ENCODE assay signal across 13 cellular contexts in genomic region chr15:101256756-101257155, GRCh38. TPM values are rescaled to one million over a fixed set of nuclear protein-coding genes. Genes with fewer than 3 reads are reported as not detected.
DNase-seq lines count a peak whose midpoint lies in the region; ATAC-seq, FAIRE-seq and TF ChIP-seq lines count a peak whose summit lies in the region.
"Had no signal": no experiment of that assay in that cellular context is flagged by ENCODE, and none has a peak within 500 bp of the region (broad histone marks: within the 10 kb centered on the region; RNA-seq: fewer than 3 reads in every experiment).

No MANE protein-coding gene starts in this region.

- H3F3A ChIP-seq in SU-DHL-6 (ENCODE audit: insufficient read depth) = peaks cover 11% of the 10 kb centered on the region

- TF ChIP-seq CTCF in KMS-11 (conservative IDR thresholded peaks at IDR 0.05; ENCODE audit: low read depth, low read length) (0 out of 2 replicates have a peak, but pooled peaks have one; percentile 25), SU-DHL-6 (IDR thresholded peaks at IDR 0.05; ENCODE audit: insufficient read depth, low read length, poor library complexity, severe bottlenecking) (peak; percentile 84), keratinocyte (optimal IDR thresholded peaks at IDR 0.05 in 1 of 3, IDR thresholded peaks at IDR 0.05 in 1 of 3, conservative IDR thresholded peaks at IDR 0.05 in 1 of 3; ENCODE audit: extremely low read depth in 1 of 3, insufficient read depth in 2 of 3, low read length in 3 of 3) (peak; percentile 13 to 48 (median 14))
- TF ChIP-seq CTCF in CD4-positive, alpha-beta T cell (IDR thresholded peaks at IDR 0.05) = no peak

- peaks cover 15% of the 10 kb centered on the region for H3K4me1 Mint-ChIP-seq in CD4-positive, alpha-beta T cell (ENCODE audit: low read depth)

- H3K9ac ChIP-seq in KMS-11 = no peak overlapping the region
- H3K9ac ChIP-seq in SU-DHL-6 (ENCODE audit: low read length) = no peak overlapping the region
- H3K9ac ChIP-seq in keratinocyte (ENCODE audit: control insufficient read depth, extremely low read depth, insufficient read depth, low read length) = no peak overlapping the region

- H3K9me2 ChIP-seq in SU-DHL-6 (replicated peaks; ENCODE audit: insufficient read depth, low read length) = no peaks in the 10 kb centered on the region

- H4K20me1 ChIP-seq in KMS-11 (ENCODE audit: insufficient read depth) (no peaks in the 10 kb centered on the region), SU-DHL-6 (ENCODE audit: low read depth, low read length) (no peaks in the 10 kb centered on the region), keratinocyte (ENCODE audit: control insufficient read depth, extremely low read depth, insufficient read depth, low read length) (no peaks in the 10 kb centered on the region)

- H3K27ac ChIP-seq in KMS-11 = no peak overlapping the region
- no peak overlapping the region for H3K27ac ChIP-seq in SU-DHL-6 (ENCODE audit: low read depth, low read length)
- no peak overlapping the region for H3K27ac ChIP-seq in keratinocyte (ENCODE audit: control insufficient read depth, insufficient read depth, low read length)
- no peak overlapping the region for H3K27ac ChIP-seq in CD4-positive, alpha-beta T cell (ENCODE audit: low read depth, low read length)
- H3K27ac ChIP-seq: 22Rv1, tibial artery had no signal

- dilution Hi-C loops in keratinocyte (cut with MboI; ENCODE audit: extremely low pct_ligation_motif_present, low sequenced_read_pairs) = no loop called here

- CTCF ChIA-PET in CD4-positive, alpha-beta T cell (lab: Charles Lee) = interaction anchor here (0.7 to 1.5 kb wide), 6 partner anchors 12 to 248 kb away, joined by 3 to 4 read pairs (median 3); no protein-coding TSS in a partner anchor

- POLR2A ChIA-PET in CD4-positive, alpha-beta T cell (lab: Charles Lee) = no interaction called here

- H3K27me3 ChIP-seq in KMS-11 (ENCODE audit: insufficient read depth, low read depth) (no peaks in the 10 kb centered on the region), SU-DHL-6 (ENCODE audit: low read length) (no peaks in the 10 kb centered on the region), keratinocyte (ENCODE audit: control insufficient read depth, extremely low read depth, insufficient read depth, low read length) (no peaks in the 10 kb centered on the region)
- peaks cover 5% of the 10 kb centered on the region for H3K27me3 ChIP-seq in CD4-positive, alpha-beta T cell (ENCODE audit: control insufficient read depth, insufficient read depth, low read length)
- H3K27me3 ChIP-seq: tibial artery had no signal

- H3K9me3 Mint-ChIP-seq in CD4-positive, alpha-beta T cell = no peaks in the 10 kb centered on the region
- H3K9me3 Mint-ChIP-seq: activated T-cell treated with anti-CD3 and anti-CD28 coated beads, Interleukin-2, amount 50 U/mL, for 24 hours; nephron progenitor cell had no signal

- no peaks in the 10 kb centered on the region for H3K9me1 ChIP-seq in keratinocyte (ENCODE audit: control insufficient read depth, extremely low read depth, insufficient read depth, low read length)

- H3K4me2 ChIP-seq in KMS-11 = no peak overlapping the region
- H3K4me2 ChIP-seq in SU-DHL-6 (ENCODE audit: low read depth, low read length, poor library complexity, severe bottlenecking) = no peak overlapping the region
- H3K4me2 ChIP-seq in keratinocyte (ENCODE audit: control insufficient read depth, extremely low read depth, insufficient read depth, low read depth, low read length) = no peak overlapping the region

- peak; percentile 12 for DNase-seq in DMS 273 (lab: John Stamatoyannopoulos, UW; ENCODE audit: unreplicated experiment)
- no peak for DNase-seq in DMS 273 treated with DMSO at 0.1 percent for 48 hours (lab: John Stamatoyannopoulos, UW)
- no peak for DNase-seq in keratinocyte (ENCODE audit: low read depth, low spot score)
- DNase-seq in CD4-positive, alpha-beta T cell = no peak
- DNase-seq: activated T-cell treated with anti-CD3 and anti-CD28 coated beads, Interleukin-2, amount 50 U/mL, for 24 hours; nephron progenitor cell; stimulated activated CD4-positive, alpha-beta T cell treated with anti-CD3 and anti-CD28 coated beads, Interleukin-2, amount 100 ng/mL, for 48 hours; tibial artery had no signal

- H3K4me3 ChIP-seq in KMS-11 (IDR thresholded peaks at IDR 0.05; ENCODE audit: insufficient read depth, low read depth, low read length) = no peak overlapping the region
- no peak overlapping the region for H3K4me3 ChIP-seq in SU-DHL-6 (ENCODE audit: insufficient read depth, low read length, poor library complexity, severe bottlenecking)
- H3K4me3 ChIP-seq in keratinocyte (ENCODE audit: control insufficient read depth in 2 of 3, extremely low read depth in 1 of 3, insufficient read depth in 2 of 3, low read depth in 1 of 3, low read length in 3 of 3) = no peak overlapping the region
- H3K4me3 ChIP-seq: tibial artery had no signal

- intact Hi-C loops in CD4-positive, alpha-beta T cell (cut with DNase I, micrococcal nuclease) = loop anchor here (5.0 to 10.0 kb wide), 3 partner anchors 629 to 1332 kb away; partner anchors contain the start of genes ASB7 (in 1 of the 2) and LINS1 (in 1 of the 2)

- H3K27me3 Mint-ChIP-seq in CD4-positive, alpha-beta T cell = peaks cover 20% of the 10 kb centered on the region

- H3K4me1 ChIP-seq in KMS-11 (ENCODE audit: low read depth, poor library complexity, severe bottlenecking) (peaks cover 42% of the 10 kb centered on the region), keratinocyte (ENCODE audit: control insufficient read depth, extremely low read depth, insufficient read depth, low read length) (no peaks in the 10 kb centered on the region)

- H3K9me3 ChIP-seq in SU-DHL-6 (ENCODE audit: insufficient read depth, low read length) (no peaks in the 10 kb centered on the region), keratinocyte (ENCODE audit: control insufficient read depth, low read depth, low read length) (no peaks in the 10 kb centered on the region)
- H3K9me3 ChIP-seq in CD4-positive, alpha-beta T cell (ENCODE audit: control insufficient read depth, low read length) = no peaks in the 10 kb centered on the region
- H3K9me3 ChIP-seq: tibial artery had no signal

- H3K27ac Mint-ChIP-seq in CD4-positive, alpha-beta T cell = no peak overlapping the region
- H3K27ac Mint-ChIP-seq: activated T-cell treated with anti-CD3 and anti-CD28 coated beads, Interleukin-2, amount 50 U/mL, for 24 hours; nephron progenitor cell had no signal

- no peak for ATAC-seq in CD4-positive, alpha-beta T cell (ENCODE audit: poor library complexity)
- ATAC-seq in GM18861 (IDR thresholded peaks at IDR 0.05; ENCODE audit: unreplicated experiment) = no peak
- ATAC-seq in HG03469 (IDR thresholded peaks at IDR 0.05; ENCODE audit: unreplicated experiment) = no peak

- H3K36me3 ChIP-seq in KMS-11 (ENCODE audit: insufficient read depth) = no peaks in the 10 kb centered on the region
- H3K36me3 ChIP-seq in SU-DHL-6 (ENCODE audit: low read length) = no peaks in the 10 kb centered on the region
- no peaks in the 10 kb centered on the region for H3K36me3 ChIP-seq in keratinocyte (ENCODE audit: control insufficient read depth in 2 of 2, extremely low read depth in 1 of 2, insufficient read depth in 2 of 2, low read length in 2 of 2)
- H3K36me3 ChIP-seq: tibial artery had no signal

- H3K36me3 Mint-ChIP-seq in CD4-positive, alpha-beta T cell (ENCODE audit: low read depth) = peaks cover 5% of the 10 kb centered on the region

- H3K79me2 ChIP-seq in KMS-11 (ENCODE audit: insufficient read depth, low read depth) (peaks cover 11% of the 10 kb centered on the region; the same call in 1 of the 2 replicates), SU-DHL-6 (ENCODE audit: insufficient read depth, low read length) (no peaks in the 10 kb centered on the region), keratinocyte (ENCODE audit: control insufficient read depth, insufficient read depth, low read length) (peaks cover under 1% of the 10 kb centered on the region)

- FAIRE-seq in keratinocyte (lab: Jason Lieb, UNC) = no peak

- no peak overlapping the region for H3K4me3 Mint-ChIP-seq in CD4-positive, alpha-beta T cell
- H3K4me3 Mint-ChIP-seq: activated T-cell treated with anti-CD3 and anti-CD28 coated beads, Interleukin-2, amount 50 U/mL, for 24 hours; nephron progenitor cell had no signal

- H2AFZ ChIP-seq in KMS-11 (ENCODE audit: low read depth) = no peak overlapping the region
- H2AFZ ChIP-seq in SU-DHL-6 (ENCODE audit: low read depth, low read length, severe bottlenecking) = no peak overlapping the region
- no peak overlapping the region for H2AFZ ChIP-seq in keratinocyte (ENCODE audit: control insufficient read depth, low read length)

RNA-seq across cellular contexts. Expression of gene CHSY1, which starts 4.9 kb away (rescaled TPM):
- 18.1 to 28.3 TPM (median 27.0 TPM) in 3 replicates for polyA plus RNA-seq in keratinocyte
- 5.1 TPM for polyA plus RNA-seq in keratinocyte (2011; ENCODE audit: low read depth)
- polyA plus RNA-seq in keratinocyte (2011; cell fraction: cytosol; rRNA removed) = 15.2 and 20.9 TPM in 2 replicates
- polyA plus RNA-seq in keratinocyte (2011; cell fraction: nucleus; rRNA removed) = 33.3 and 36.1 TPM in 2 replicates
- 7.2 and 21.3 TPM in 2 replicates for polyA plus RNA-seq in keratinocyte (2012; ENCODE audit: low replicate concordance)
- polyA minus RNA-seq in keratinocyte = 19.8 to 29.4 TPM (median 20.2 TPM) in 3 replicates
- 16.7 TPM for polyA minus RNA-seq in keratinocyte (2011; cell fraction: cytosol; rRNA and poly(A)+ RNA removed)
- polyA minus RNA-seq in keratinocyte (2011; cell fraction: nucleus; rRNA and poly(A)+ RNA removed) = 24.5 and 51.2 TPM in 2 replicates
- 1 to 10 TPM; 5.8 to 6.7 TPM for total RNA-seq in CD4-positive, alpha-beta T cell

RNA-seq across cellular contexts. Expression of gene SELENOS, which starts 20.5 kb away (rescaled TPM):
- 56.3 to 82.2 TPM (median 76.8 TPM) in 3 replicates for polyA plus RNA-seq in keratinocyte
- 175 TPM for polyA plus RNA-seq in keratinocyte (2011; ENCODE audit: low read depth)
- polyA plus RNA-seq in keratinocyte (2011; cell fraction: cytosol; rRNA removed) = 54.9 and 69.2 TPM in 2 replicates
- 65.6 and 96.4 TPM in 2 replicates for polyA plus RNA-seq in keratinocyte (2011; cell fraction: nucleus; rRNA removed)
- 55.9 and 57.6 TPM in 2 replicates for polyA plus RNA-seq in keratinocyte (2012; ENCODE audit: low replicate concordance)
- 11.6 to 29.9 TPM (median 25.8 TPM) in 3 replicates for polyA minus RNA-seq in keratinocyte
- polyA minus RNA-seq in keratinocyte (2011; cell fraction: cytosol; rRNA and poly(A)+ RNA removed) = 39.3 TPM
- 17.4 and 19.2 TPM in 2 replicates for polyA minus RNA-seq in keratinocyte (2011; cell fraction: nucleus; rRNA and poly(A)+ RNA removed)
- total RNA-seq in CD4-positive, alpha-beta T cell = 10 to 100 TPM; 41.7 to 48.5 TPM

RNA-seq across cellular contexts. Expression of gene SNRPA1, which starts 38.3 kb away (rescaled TPM):
- 44.3 to 106 TPM (median 82.6 TPM) in 3 replicates for polyA plus RNA-seq in keratinocyte
- 82.8 TPM for polyA plus RNA-seq in keratinocyte (2011; ENCODE audit: low read depth)
- 50.8 and 74.7 TPM in 2 replicates for polyA plus RNA-seq in keratinocyte (2011; cell fraction: cytosol; rRNA removed)
- polyA plus RNA-seq in keratinocyte (2011; cell fraction: nucleus; rRNA removed) = 63.5 and 120 TPM in 2 replicates
- 59.6 and 90.9 TPM in 2 replicates for polyA plus RNA-seq in keratinocyte (2012; ENCODE audit: low replicate concordance)
- polyA minus RNA-seq in keratinocyte = 10.4 to 33.9 TPM (median 19.7 TPM) in 3 replicates
- polyA minus RNA-seq in keratinocyte (2011; cell fraction: cytosol; rRNA and poly(A)+ RNA removed) = 19.0 TPM
- 13.9 and 21.9 TPM in 2 replicates for polyA minus RNA-seq in keratinocyte (2011; cell fraction: nucleus; rRNA and poly(A)+ RNA removed)
- 100 to 1,000 TPM; 214 to 222 TPM for total RNA-seq in CD4-positive, alpha-beta T cell
